Comparison of ENCODE assay signal across 1 cellular context in genomic region chr16:12517310-12517694, GRCh38.
TF ChIP-seq lines count a peak whose summit lies in the region.

No MANE protein-coding gene starts in this region.

TF ChIP-seq in HepG2, 621 proteins besides CTCF, POLR2A, EP300 and RAD21 (continued from another document):
- TF ChIP-seq HMGA1 (CRISPR knock-in tag; conservative IDR thresholded peaks at IDR 0.05) (no peak), SAFB2 (CRISPR knock-in tag; IDR thresholded peaks at IDR 0.05; ENCODE audit: borderline replicate concordance, low read depth) (no peak), ZNF253 (CRISPR knock-in tag; IDR thresholded peaks at IDR 0.05; ENCODE audit: borderline replicate concordance) (0 out of 2 replicates have a peak, but pooled peaks have one; percentile 26), ETV5 (CRISPR knock-in tag; IDR thresholded peaks at IDR 0.05; ENCODE audit: borderline replicate concordance) (peak; percentile 41; the same call in 1 of the 2 replicates), YEATS4 (CRISPR knock-in tag; IDR thresholded peaks at IDR 0.05; ENCODE audit: borderline replicate concordance) (no peak), ZNF331 (CRISPR knock-in tag; IDR thresholded peaks at IDR 0.05) (0 out of 2 replicates have a peak, but pooled peaks have one; percentile 11), ZNF644 (CRISPR knock-in tag; IDR thresholded peaks at IDR 0.05; ENCODE audit: low read depth) (0 out of 2 replicates have a peak, but pooled peaks have one; percentile 28), MBD4 (IDR thresholded peaks at IDR 0.05; ENCODE audit: borderline replicate concordance, low read length) (no peak), ZNF670 (CRISPR knock-in tag; IDR thresholded peaks at IDR 0.05; ENCODE audit: borderline replicate concordance) (no peak), KLF11 (CRISPR knock-in tag; IDR thresholded peaks at IDR 0.05) (no peak), ZNF205 (CRISPR knock-in tag; IDR thresholded peaks at IDR 0.05) (peak; percentile 79), ZFY (CRISPR knock-in tag; IDR thresholded peaks at IDR 0.05) (0 out of 2 replicates have a peak, but pooled peaks have one; percentile 27), HNF4A (CRISPR knock-in tag; IDR thresholded peaks at IDR 0.05) (peak; percentile 63)
- TF ChIP-seq, protein P1, sequence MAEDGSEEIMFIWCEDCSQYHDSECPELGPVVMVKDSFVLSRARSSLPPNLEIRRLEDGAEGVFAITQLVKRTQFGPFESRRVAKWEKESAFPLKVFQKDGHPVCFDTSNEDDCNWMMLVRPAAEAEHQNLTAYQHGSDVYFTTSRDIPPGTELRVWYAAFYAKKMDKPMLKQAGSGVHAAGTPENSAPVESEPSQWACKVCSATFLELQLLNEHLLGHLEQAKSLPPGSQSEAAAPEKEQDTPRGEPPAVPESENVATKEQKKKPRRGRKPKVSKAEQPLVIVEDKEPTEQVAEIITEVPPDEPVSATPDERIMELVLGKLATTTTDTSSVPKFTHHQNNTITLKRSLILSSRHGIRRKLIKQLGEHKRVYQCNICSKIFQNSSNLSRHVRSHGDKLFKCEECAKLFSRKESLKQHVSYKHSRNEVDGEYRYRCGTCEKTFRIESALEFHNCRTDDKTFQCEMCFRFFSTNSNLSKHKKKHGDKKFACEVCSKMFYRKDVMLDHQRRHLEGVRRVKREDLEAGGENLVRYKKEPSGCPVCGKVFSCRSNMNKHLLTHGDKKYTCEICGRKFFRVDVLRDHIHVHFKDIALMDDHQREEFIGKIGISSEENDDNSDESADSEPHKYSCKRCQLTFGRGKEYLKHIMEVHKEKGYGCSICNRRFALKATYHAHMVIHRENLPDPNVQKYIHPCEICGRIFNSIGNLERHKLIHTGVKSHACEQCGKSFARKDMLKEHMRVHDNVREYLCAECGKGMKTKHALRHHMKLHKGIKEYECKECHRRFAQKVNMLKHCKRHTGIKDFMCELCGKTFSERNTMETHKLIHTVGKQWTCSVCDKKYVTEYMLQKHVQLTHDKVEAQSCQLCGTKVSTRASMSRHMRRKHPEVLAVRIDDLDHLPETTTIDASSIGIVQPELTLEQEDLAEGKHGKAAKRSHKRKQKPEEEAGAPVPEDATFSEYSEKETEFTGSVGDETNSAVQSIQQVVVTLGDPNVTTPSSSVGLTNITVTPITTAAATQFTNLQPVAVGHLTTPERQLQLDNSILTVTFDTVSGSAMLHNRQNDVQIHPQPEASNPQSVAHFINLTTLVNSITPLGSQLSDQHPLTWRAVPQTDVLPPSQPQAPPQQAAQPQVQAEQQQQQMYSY (CRISPR knock-in tag; IDR thresholded peaks at IDR 0.05): peak; percentile 68; the same call in 1 of the 2 replicates
- TF ChIP-seq, protein P2, sequence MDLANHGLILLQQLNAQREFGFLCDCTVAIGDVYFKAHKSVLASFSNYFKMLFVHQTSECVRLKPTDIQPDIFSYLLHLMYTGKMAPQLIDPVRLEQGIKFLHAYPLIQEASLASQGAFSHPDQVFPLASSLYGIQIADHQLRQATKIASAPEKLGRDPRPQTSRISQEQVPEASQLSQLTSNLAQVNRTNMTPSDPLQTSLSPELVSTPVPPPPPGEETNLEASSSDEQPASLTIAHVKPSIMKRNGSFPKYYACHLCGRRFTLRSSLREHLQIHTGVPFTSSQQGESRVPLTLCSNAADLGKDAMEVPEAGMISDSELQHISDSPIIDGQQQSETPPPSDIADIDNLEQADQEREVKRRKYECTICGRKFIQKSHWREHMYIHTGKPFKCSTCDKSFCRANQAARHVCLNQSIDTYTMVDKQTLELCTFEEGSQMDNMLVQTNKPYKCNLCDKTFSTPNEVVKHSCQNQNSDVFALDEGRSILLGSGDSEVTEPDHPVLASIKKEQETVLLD (CRISPR knock-in tag; IDR thresholded peaks at IDR 0.05; ENCODE audit: low read depth): no peak
- TF ChIP-seq, protein P3, sequence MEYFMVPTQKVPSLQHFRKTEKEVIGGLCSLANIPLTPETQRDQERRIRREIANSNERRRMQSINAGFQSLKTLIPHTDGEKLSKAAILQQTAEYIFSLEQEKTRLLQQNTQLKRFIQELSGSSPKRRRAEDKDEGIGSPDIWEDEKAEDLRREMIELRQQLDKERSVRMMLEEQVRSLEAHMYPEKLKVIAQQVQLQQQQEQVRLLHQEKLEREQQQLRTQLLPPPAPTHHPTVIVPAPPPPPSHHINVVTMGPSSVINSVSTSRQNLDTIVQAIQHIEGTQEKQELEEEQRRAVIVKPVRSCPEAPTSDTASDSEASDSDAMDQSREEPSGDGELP (IDR thresholded peaks at IDR 0.05; ENCODE audit: borderline replicate concordance, low read depth): no peak
- TF ChIP-seq, protein P4, sequence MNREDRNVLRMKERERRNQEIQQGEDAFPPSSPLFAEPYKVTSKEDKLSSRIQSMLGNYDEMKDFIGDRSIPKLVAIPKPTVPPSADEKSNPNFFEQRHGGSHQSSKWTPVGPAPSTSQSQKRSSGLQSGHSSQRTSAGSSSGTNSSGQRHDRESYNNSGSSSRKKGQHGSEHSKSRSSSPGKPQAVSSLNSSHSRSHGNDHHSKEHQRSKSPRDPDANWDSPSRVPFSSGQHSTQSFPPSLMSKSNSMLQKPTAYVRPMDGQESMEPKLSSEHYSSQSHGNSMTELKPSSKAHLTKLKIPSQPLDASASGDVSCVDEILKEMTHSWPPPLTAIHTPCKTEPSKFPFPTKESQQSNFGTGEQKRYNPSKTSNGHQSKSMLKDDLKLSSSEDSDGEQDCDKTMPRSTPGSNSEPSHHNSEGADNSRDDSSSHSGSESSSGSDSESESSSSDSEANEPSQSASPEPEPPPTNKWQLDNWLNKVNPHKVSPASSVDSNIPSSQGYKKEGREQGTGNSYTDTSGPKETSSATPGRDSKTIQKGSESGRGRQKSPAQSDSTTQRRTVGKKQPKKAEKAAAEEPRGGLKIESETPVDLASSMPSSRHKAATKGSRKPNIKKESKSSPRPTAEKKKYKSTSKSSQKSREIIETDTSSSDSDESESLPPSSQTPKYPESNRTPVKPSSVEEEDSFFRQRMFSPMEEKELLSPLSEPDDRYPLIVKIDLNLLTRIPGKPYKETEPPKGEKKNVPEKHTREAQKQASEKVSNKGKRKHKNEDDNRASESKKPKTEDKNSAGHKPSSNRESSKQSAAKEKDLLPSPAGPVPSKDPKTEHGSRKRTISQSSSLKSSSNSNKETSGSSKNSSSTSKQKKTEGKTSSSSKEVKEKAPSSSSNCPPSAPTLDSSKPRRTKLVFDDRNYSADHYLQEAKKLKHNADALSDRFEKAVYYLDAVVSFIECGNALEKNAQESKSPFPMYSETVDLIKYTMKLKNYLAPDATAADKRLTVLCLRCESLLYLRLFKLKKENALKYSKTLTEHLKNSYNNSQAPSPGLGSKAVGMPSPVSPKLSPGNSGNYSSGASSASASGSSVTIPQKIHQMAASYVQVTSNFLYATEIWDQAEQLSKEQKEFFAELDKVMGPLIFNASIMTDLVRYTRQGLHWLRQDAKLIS (CRISPR knock-in tag; IDR thresholded peaks at IDR 0.05): no peak
TF ChIP-seq in HepG2: peak in this region for 18.
